Comparison of ENCODE assay signal across 13 cellular contexts in genomic region chr1:89706700-89707012, GRCh38.
DNase-seq lines count a peak whose midpoint lies in the region; ATAC-seq and TF ChIP-seq lines count a peak whose summit lies in the region.
"Had no signal": no experiment of that assay in that cellular context is flagged by ENCODE, and none has a peak within 500 bp of the region (broad histone marks: within the 10 kb centered on the region; RNA-seq: fewer than 3 reads in every experiment).

No MANE protein-coding gene starts in this region.

- no peaks in the 10 kb centered on the region for H3K36me3 ChIP-seq in neutrophil

- intact Hi-C loops in activated CD4-positive, alpha-beta T cell treated with anti-CD3 and anti-CD28 coated beads, Interleukin-2, amount 10 ng/mL, durations not matched to agents 24 days and 14 days (cut with micrococcal nuclease): no loop called here

- CTCF ChIA-PET in activated CD4-positive, alpha-beta T cell treated with anti-CD3 and anti-CD28 coated beads, Interleukin-2, amount 10 ng/mL, durations not matched to agents 7 days and 5 days (lab: Charles Lee): interaction anchor here (0.8 to 2.5 kb wide), 3 partner anchors 13 to 47 kb away, joined by 3 to 8 read pairs (median 3); no protein-coding TSS in a partner anchor

- POLR2A ChIA-PET in activated CD4-positive, alpha-beta T cell treated with anti-CD3 and anti-CD28 coated beads, Interleukin-2, amount 10 ng/mL, durations not matched to agents 7 days and 5 days (lab: Charles Lee): no interaction called here
- POLR2A ChIA-PET in naive thymus-derived CD8-positive, alpha-beta T cell (lab: Charles Lee): interaction anchor here (0.5 to 1.0 kb wide), 2 partner anchors 23 to 137 kb away, joined by 3 to 4 read pairs; no protein-coding TSS in a partner anchor

- H3K27ac ChIP-seq in neutrophil: peak overlapping the region; percentile 82

- peaks cover 19 to 24% of the 10 kb centered on the region in 2 experiments for H3K4me1 ChIP-seq in neutrophil (ENCODE audit: control insufficient read depth in 1 of 2, insufficient read depth in 1 of 2, low read depth in 1 of 2, low read length in 1 of 2)

- peaks cover 68% of the 10 kb centered on the region for H3K36me3 Mint-ChIP-seq in activated CD4-positive, alpha-beta T cell treated with anti-CD3 and anti-CD28 coated beads, Interleukin-2, amount 10 ng/mL, durations not matched to agents 7 days and 5 days (ENCODE audit: low read depth)
- peaks cover 71% of the 10 kb centered on the region for H3K36me3 Mint-ChIP-seq in activated CD4-positive, alpha-beta T cell treated with anti-CD3 and anti-CD28 coated beads, Interleukin-2, amount 10 ng/mL, durations not matched to agents 24 days and 14 days (ENCODE audit: low read depth)
- H3K36me3 Mint-ChIP-seq in naive thymus-derived CD8-positive, alpha-beta T cell: peaks cover 8 to 49% (median 26%) of the 10 kb centered on the region in 3 donors

- TF ChIP-seq CTCF in neutrophil (IDR thresholded peaks at IDR 0.05): no peak

- H3K27me3 ChIP-seq in neutrophil: no peaks in the 10 kb centered on the region

- peak overlapping the region; percentile 9 for H3K27ac Mint-ChIP-seq in activated CD4-positive, alpha-beta T cell treated with anti-CD3 and anti-CD28 coated beads, Interleukin-2, amount 10 ng/mL, durations not matched to agents 7 days and 5 days
- no peak overlapping the region for H3K27ac Mint-ChIP-seq in activated CD4-positive, alpha-beta T cell treated with anti-CD3 and anti-CD28 coated beads, Interleukin-2, amount 10 ng/mL, durations not matched to agents 24 days and 14 days
- peak overlapping the region in 4 of 10 donors; percentile 9 to 67 (median 56) for H3K27ac Mint-ChIP-seq in naive thymus-derived CD8-positive, alpha-beta T cell

- no peaks in the 10 kb centered on the region for H3K27me3 Mint-ChIP-seq in activated CD4-positive, alpha-beta T cell treated with anti-CD3 and anti-CD28 coated beads, Interleukin-2, amount 10 ng/mL, durations not matched to agents 7 days and 5 days
- H3K27me3 Mint-ChIP-seq in activated CD4-positive, alpha-beta T cell treated with anti-CD3 and anti-CD28 coated beads, Interleukin-2, amount 10 ng/mL, durations not matched to agents 24 days and 14 days: no peaks in the 10 kb centered on the region
- no peaks in the 10 kb centered on the region for H3K27me3 Mint-ChIP-seq in naive thymus-derived CD8-positive, alpha-beta T cell

- ATAC-seq in HG02870 (IDR thresholded peaks at IDR 0.05; ENCODE audit: unreplicated experiment): peak; percentile 19
- no peak for ATAC-seq in naive thymus-derived CD8-positive, alpha-beta T cell

- no peak for DNase-seq in activated CD4-positive, alpha-beta T cell treated with anti-CD3 and anti-CD28 coated beads, Interleukin-2, amount 10 ng/mL, durations not matched to agents 7 days and 5 days
- DNase-seq in activated CD4-positive, alpha-beta T cell treated with anti-CD3 and anti-CD28 coated beads, Interleukin-2, amount 10 ng/mL, durations not matched to agents 24 days and 14 days: no peak
- DNase-seq in NOMO-1 treated with dmso at 0.1 percent for 144 hours (lab: John Stamatoyannopoulos, UW; ENCODE audit: unreplicated experiment): peak; percentile 53
- DNase-seq in naive thymus-derived CD8-positive, alpha-beta T cell: no peak
- DNase-seq in NCI-H1694 (lab: John Stamatoyannopoulos, UW): no peak
- DNase-seq in effector CD4-positive, alpha-beta T cell: no peak
- DNase-seq: activated CD4-positive, alpha-beta T cell treated with anti-CD3 and anti-CD28 coated beads for 1 hour; amniotic stem cell; effector CD8-positive, alpha-beta T cell; NCI-H1417 treated with DMSO at 0.1 percent for 48 hours; small intestine had no signal

- H3K4me3 ChIP-seq in neutrophil (ENCODE audit: low read depth in 1 of 2, low read length in 1 of 2): peak overlapping the region in 1 of 2 experiments; percentile 32

- peaks cover 42% of the 10 kb centered on the region for H3K4me1 Mint-ChIP-seq in activated CD4-positive, alpha-beta T cell treated with anti-CD3 and anti-CD28 coated beads, Interleukin-2, amount 10 ng/mL, durations not matched to agents 7 days and 5 days
- peaks cover 47% of the 10 kb centered on the region for H3K4me1 Mint-ChIP-seq in activated CD4-positive, alpha-beta T cell treated with anti-CD3 and anti-CD28 coated beads, Interleukin-2, amount 10 ng/mL, durations not matched to agents 24 days and 14 days
- peaks cover 23 to 73% (median 55%) of the 10 kb centered on the region in 4 donors for H3K4me1 Mint-ChIP-seq in naive thymus-derived CD8-positive, alpha-beta T cell

- no peaks in the 10 kb centered on the region for H3K9me3 ChIP-seq in neutrophil

- H3K9me3 Mint-ChIP-seq in activated CD4-positive, alpha-beta T cell treated with anti-CD3 and anti-CD28 coated beads, Interleukin-2, amount 10 ng/mL, durations not matched to agents 7 days and 5 days: peaks cover 9% of the 10 kb centered on the region
- H3K9me3 Mint-ChIP-seq in activated CD4-positive, alpha-beta T cell treated with anti-CD3 and anti-CD28 coated beads, Interleukin-2, amount 10 ng/mL, durations not matched to agents 24 days and 14 days: no peaks in the 10 kb centered on the region
- peaks cover 0 to 3% (median 0%) of the 10 kb centered on the region in 9 donors for H3K9me3 Mint-ChIP-seq in naive thymus-derived CD8-positive, alpha-beta T cell

- no peak overlapping the region for H3K4me3 Mint-ChIP-seq in activated CD4-positive, alpha-beta T cell treated with anti-CD3 and anti-CD28 coated beads, Interleukin-2, amount 10 ng/mL, durations not matched to agents 7 days and 5 days
- H3K4me3 Mint-ChIP-seq in activated CD4-positive, alpha-beta T cell treated with anti-CD3 and anti-CD28 coated beads, Interleukin-2, amount 10 ng/mL, durations not matched to agents 24 days and 14 days: no peak overlapping the region
- no peak overlapping the region for H3K4me3 Mint-ChIP-seq in naive thymus-derived CD8-positive, alpha-beta T cell
